ENCODE assay signal across 2 cellular contexts in the genomic region with DNA sequence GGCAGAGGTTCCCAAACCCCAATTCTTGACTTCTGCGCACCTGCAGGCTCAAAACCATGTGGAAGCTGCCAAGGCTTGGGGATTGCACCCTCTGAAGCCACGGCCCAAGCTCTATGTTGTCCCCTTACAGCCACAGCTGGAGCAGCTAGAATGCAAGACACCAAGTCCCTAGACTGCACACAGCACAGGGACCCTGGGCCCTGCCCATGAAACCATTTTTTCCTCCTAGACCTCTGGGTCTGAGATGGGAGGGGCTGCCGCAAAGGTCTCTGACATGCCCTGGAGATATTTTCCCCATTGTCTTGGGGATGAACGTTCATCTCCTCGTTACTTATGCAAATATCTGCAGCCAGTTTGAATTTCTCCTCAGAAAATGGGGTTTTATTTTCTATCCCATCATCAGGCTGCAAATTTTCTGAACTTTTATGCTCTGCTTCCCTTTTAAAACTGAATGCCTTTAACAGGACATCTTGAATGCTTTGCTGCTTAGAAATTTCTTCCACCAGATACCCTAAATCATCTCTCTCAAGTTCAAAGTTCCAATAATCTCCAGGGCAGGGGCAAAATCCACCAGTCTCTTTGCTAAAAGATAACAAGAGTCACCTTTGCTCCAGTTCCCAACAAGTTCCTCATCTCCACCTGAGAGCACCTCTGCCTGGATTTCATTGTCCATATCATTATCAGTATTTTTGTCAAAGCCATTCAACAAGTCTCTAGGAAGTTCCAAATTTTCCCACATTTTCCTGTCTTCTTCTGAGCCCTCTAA. TPM values are rescaled to one million over a fixed set of nuclear protein-coding genes. Genes with fewer than 3 reads are reported as not detected.
"Had no signal": no experiment of that assay in that cellular context is flagged by ENCODE, and none has a peak within 500 bp of the region (broad histone marks: within the 10 kb centered on the region; RNA-seq: fewer than 3 reads in every experiment).

No MANE protein-coding gene starts in this region.

RNA-seq across cellular contexts. Expression of a gene that starts 11.8 kb away (rescaled TPM):
- total RNA-seq: G401, GM12878 had no signal
- polyA plus RNA-seq: GM12878 had no signal
